1 cellular context compared by ENCODE assay signal in genomic region chr6:41917528-41917927, GRCh38.
TF ChIP-seq lines count a peak whose summit lies in the region.

No MANE protein-coding gene starts in this region.

TF ChIP-seq in IMR-90, 13 proteins besides CTCF, POLR2A, EP300 and RAD21 (continued from another document):
- no peak for TF ChIP-seq SMC3 (IDR thresholded peaks at IDR 0.05; ENCODE audit: low read depth, low read length)
- peak; percentile 100 for TF ChIP-seq NFE2L2 (IDR thresholded peaks at IDR 0.05; ENCODE audit: low read depth, low read length)
